8 cellular contexts compared by ENCODE assay signal in the genomic region with DNA sequence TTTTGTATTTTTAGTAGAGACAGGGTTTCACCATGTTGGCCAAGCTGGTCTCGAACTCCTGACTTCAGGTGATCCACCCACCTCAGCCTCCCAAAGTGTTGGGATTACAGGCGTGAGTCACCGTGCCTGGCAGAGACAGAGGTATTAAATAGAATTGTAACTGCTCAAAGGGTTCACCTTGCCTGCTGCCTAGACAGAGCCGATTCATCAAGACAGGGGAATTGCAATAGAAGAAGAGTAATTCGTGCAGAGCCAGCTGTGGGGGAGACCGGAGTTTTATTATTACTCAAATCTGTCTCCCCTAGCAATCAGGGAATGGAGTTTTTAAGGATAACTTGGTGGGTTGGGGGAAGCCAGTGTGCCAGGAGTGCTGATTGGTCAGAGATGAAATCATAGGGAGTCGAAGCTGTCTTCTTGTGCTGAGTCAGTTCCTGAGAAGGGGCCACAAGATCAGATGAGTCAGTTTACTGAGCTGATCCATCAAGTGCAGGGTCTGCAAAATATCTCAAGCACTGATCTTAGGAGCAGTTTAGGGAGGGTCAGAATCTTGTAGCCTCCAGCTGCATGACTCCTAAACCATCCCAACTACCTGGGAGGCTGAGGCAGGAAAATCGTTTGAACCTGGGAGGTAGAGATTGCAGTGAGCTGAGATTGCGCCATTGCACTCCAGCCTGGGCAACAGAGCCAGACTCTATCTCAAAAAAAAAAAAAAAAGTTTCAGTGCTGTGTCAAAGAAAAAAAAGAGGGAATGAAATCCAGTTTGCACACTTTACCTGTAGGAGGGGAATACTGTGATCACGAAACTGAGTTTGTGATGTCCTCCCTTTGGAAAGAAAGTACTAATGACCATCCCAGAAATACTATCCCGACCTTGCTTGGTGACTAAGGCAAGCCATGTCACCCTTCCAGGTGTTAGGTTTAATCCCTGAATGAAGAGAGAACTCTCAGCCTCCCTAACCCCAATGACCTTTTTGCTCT. TPM values are rescaled to one million over a fixed set of nuclear protein-coding genes. Genes with fewer than 3 reads are reported as not detected.
A peak's percentile ranks its signal among the peaks of the same experiment; 100 is the strongest.
DNase-seq lines count a peak whose midpoint lies in the region; ATAC-seq, FAIRE-seq and TF ChIP-seq lines count a peak whose summit lies in the region.
"Not testable (repeated sequence)": the region's sequence is repeated elsewhere in the genome, so short reads cannot be mapped to it uniquely, and the experiment has no call there.

No MANE protein-coding gene starts in this region.

- H3K27ac ChIP-seq in K562 (ENCODE audit: extremely low read depth, low read depth, low read length): peak overlapping the region; percentile 62; the same call in 2 of the 3 replicates

- intact Hi-C loops in K562 (cut with micrococcal nuclease): not testable (repeated sequence)

- H3K9me3 ChIP-seq in K562 (replicated peaks; ENCODE audit: control insufficient read depth, insufficient read depth, low read depth, low read length): not testable (repeated sequence)

- H3K9me3 Mint-ChIP-seq in activated CD4-positive, alpha-beta T cell treated with anti-CD3 and anti-CD28 coated beads, Interleukin-2, amount 10 ng/mL, durations not matched to agents 7 days and 5 days; mesothelial cell of epicardium: not testable (repeated sequence)

- TF ChIP-seq POLR2A in K562 (conservative IDR thresholded peaks at IDR 0.05): not testable (repeated sequence)

- 11% methylated on average over 11 of the region's 11 CpGs for WGBS in K562 (ENCODE audit: insufficient coverage, low coverage, missing lambda C conversion rate)

- not testable (repeated sequence) for TF ChIP-seq RAD21 in K562 (CRISPR knock-in tag; conservative IDR thresholded peaks at IDR 0.05 in 1 of 2, IDR thresholded peaks at IDR 0.05 in 1 of 2)

- peak overlapping the region; percentile 63 for H3K27ac Mint-ChIP-seq in activated CD4-positive, alpha-beta T cell treated with anti-CD3 and anti-CD28 coated beads, Interleukin-2, amount 10 ng/mL, durations not matched to agents 7 days and 5 days
- peak overlapping the region; percentile 24 for H3K27ac Mint-ChIP-seq in mesothelial cell of epicardium

- peak; percentile 55 for FAIRE-seq in K562 (lab: Jason Lieb, UNC)

- BruUV-seq in K562 (replicated peaks; lab: Mats Ljungman, UMichigan): not testable (repeated sequence)

- peaks cover 6 to 38% of the 10 kb centered on the region in 2 experiments for H3K4me1 ChIP-seq in K562 (replicated peaks in 1 of 2; ENCODE audit: control insufficient read depth in 2 of 2, insufficient read depth in 2 of 2, low read length in 2 of 2)

- not testable (repeated sequence) for H3K4me3 Mint-ChIP-seq in activated CD4-positive, alpha-beta T cell treated with anti-CD3 and anti-CD28 coated beads, Interleukin-2, amount 10 ng/mL, durations not matched to agents 7 days and 5 days; mesothelial cell of epicardium

- in situ Hi-C loops in KBM-7 (cut with MboI; ENCODE audit: low pct_unique_long_range_greater_than_20kb, low sequenced_read_pairs); K562 (cut with MboI): not testable (repeated sequence)

- peaks cover 16% of the 10 kb centered on the region for H3K36me3 Mint-ChIP-seq in activated CD4-positive, alpha-beta T cell treated with anti-CD3 and anti-CD28 coated beads, Interleukin-2, amount 10 ng/mL, durations not matched to agents 7 days and 5 days (ENCODE audit: low read depth)
- H3K36me3 Mint-ChIP-seq in mesothelial cell of epicardium: not testable (repeated sequence)

- not testable (repeated sequence) for H3K9ac ChIP-seq in K562 (ENCODE audit: insufficient read depth in 1 of 2, low read depth in 2 of 2, low read length in 2 of 2)

- not testable (repeated sequence) for H3K36me3 ChIP-seq in K562 (ENCODE audit: control insufficient read depth, insufficient read depth, low read length)

- H3K4me3 ChIP-seq in K562; fibroblast of pulmonary artery (replicated peaks; ENCODE audit: low read depth, low read length): not testable (repeated sequence)

- DNase-seq in EH (ENCODE audit: low read depth): peak; percentile 90
- peak; percentile 68 for DNase-seq in KBM-7
- peak; percentile 34 for DNase-seq in RPMI8226
- not testable (repeated sequence) for DNase-seq in activated CD4-positive, alpha-beta T cell treated with anti-CD3 and anti-CD28 coated beads, Interleukin-2, amount 10 ng/mL, durations not matched to agents 7 days and 5 days; mesothelial cell of epicardium (ENCODE audit: low spot score in 2 of 2, unreplicated experiment in 2 of 2)
- peak in 1 of 4 experiments; percentile 78 for DNase-seq in K562 (ENCODE audit: extremely low read depth in 1 of 4, low spot score in 3 of 4)
- peak; percentile 93 for DNase-seq in fibroblast of pulmonary artery (ENCODE audit: low read depth)
- DNase-seq in stimulated activated CD4-positive, alpha-beta T cell treated with anti-CD3 and anti-CD28 coated beads, Interleukin-4, amount 100 ng/mL, for 24 hours: peak; percentile 23

- H3K4me1 Mint-ChIP-seq in activated CD4-positive, alpha-beta T cell treated with anti-CD3 and anti-CD28 coated beads, Interleukin-2, amount 10 ng/mL, durations not matched to agents 7 days and 5 days: peaks cover 28% of the 10 kb centered on the region
- H3K4me1 Mint-ChIP-seq in mesothelial cell of epicardium: not testable (repeated sequence)

- not testable (repeated sequence) for TF ChIP-seq CTCF in K562 (IDR thresholded peaks at IDR 0.05 in 2 of 3, conservative IDR thresholded peaks at IDR 0.05 in 1 of 3; ENCODE audit: insufficient read depth in 2 of 3, low read depth in 1 of 3, low read length in 3 of 3); fibroblast of pulmonary artery (IDR thresholded peaks at IDR 0.05; ENCODE audit: low read length, missing control alignments); mesothelial cell of epicardium (IDR thresholded peaks at IDR 0.05; ENCODE audit: unreplicated experiment)

- CTCF ChIA-PET in activated CD4-positive, alpha-beta T cell treated with anti-CD3 and anti-CD28 coated beads, Interleukin-2, amount 10 ng/mL, durations not matched to agents 7 days and 5 days (lab: Charles Lee): interaction anchor here (0.9 to 2.2 kb wide), 5 partner anchors 13 to 44 kb away, joined by 3 to 7 read pairs (median 4); no protein-coding TSS in a partner anchor
- CTCF ChIA-PET in K562 (lab: Yijun Ruan, JAX; ENCODE audit: low intra/inter-chr PET ratio): interaction anchor here (0.7 kb wide), 1 partner anchor 121 kb away, joined by 3 read pairs; no protein-coding TSS in a partner anchor

- not testable (repeated sequence) for H3K9me1 ChIP-seq in K562 (ENCODE audit: control insufficient read depth, insufficient read depth, low read length)

- H3K4me2 ChIP-seq in K562 (ENCODE audit: insufficient read depth, low read length): peak overlapping the region; percentile 5; the same call in 1 of the 2 replicates

- H2AFZ ChIP-seq in K562 (ENCODE audit: low read depth, low read length): peak overlapping the region; percentile 25; the same call in 1 of the 2 replicates

- POLR2A ChIA-PET in activated CD4-positive, alpha-beta T cell treated with anti-CD3 and anti-CD28 coated beads, Interleukin-2, amount 10 ng/mL, durations not matched to agents 7 days and 5 days (lab: Charles Lee): not testable (repeated sequence)
- POLR2A ChIA-PET in K562 (lab: Yijun Ruan, JAX): interaction anchor here (0.6 to 1.3 kb wide), 7 partner anchors 8 to 483 kb away, joined by 3 to 4 read pairs (median 3); a partner anchor contains a TSS

- H4K20me1 ChIP-seq in K562 (replicated peaks; ENCODE audit: control insufficient read depth, insufficient read depth, low read length): not testable (repeated sequence)

- not testable (repeated sequence) for H3K79me2 ChIP-seq in K562 (ENCODE audit: control insufficient read depth, insufficient read depth, low read length)

- peak; percentile 55 for TF ChIP-seq EP300 in K562 (IDR thresholded peaks at IDR 0.05; ENCODE audit: low read length)

- H3K27me3 Mint-ChIP-seq in activated CD4-positive, alpha-beta T cell treated with anti-CD3 and anti-CD28 coated beads, Interleukin-2, amount 10 ng/mL, durations not matched to agents 7 days and 5 days; mesothelial cell of epicardium (ENCODE audit: low read depth): not testable (repeated sequence)

- not testable (repeated sequence) for H3K27me3 ChIP-seq in K562 (ENCODE audit: control insufficient read depth in 2 of 2, insufficient read depth in 2 of 2, low read length in 2 of 2)

- ATAC-seq in K562: peak; percentile 47

RNA-seq across cellular contexts. Expression of a gene that starts 7.3 kb away (rescaled TPM):
- 10 to 100 TPM; 19.9 to 25.8 TPM for total RNA-seq in activated CD4-positive, alpha-beta T cell treated with anti-CD3 and anti-CD28 coated beads, Interleukin-2, amount 10 ng/mL, durations not matched to agents 7 days and 5 days
- total RNA-seq in K562 (2011; cell fraction: chromatin; rRNA removed; ENCODE audit: low replicate concordance): 50.6 and 54.2 TPM in 2 replicates
- total RNA-seq in K562 (2011; cell fraction: nucleolus; rRNA removed): 31.8 and 34.5 TPM in 2 replicates
- total RNA-seq in K562 (2011; cell fraction: nucleoplasm; rRNA removed): 53.2 and 69.8 TPM in 2 replicates
- total RNA-seq in K562 (2014; rRNA removed): 11.9 and 14.2 TPM in 2 replicates
- total RNA-seq in K562 (2014; rRNA removed; fragmentation: Illumina TruSeq; extraction: Trizol): 13.0 and 13.1 TPM in 2 replicates
- total RNA-seq in K562 (2015; rRNA removed; fragmentation: Illumina TruSeq; extraction: Trizol): 9.6 and 12.2 TPM in 2 replicates
- 13.3 and 13.6 TPM in 2 replicates for total RNA-seq in K562 (2021)
- 38.6 and 46.7 TPM in 2 replicates for polyA plus RNA-seq in K562 (2011; rRNA removed)
- 23.1 and 42.1 TPM in 2 replicates for polyA plus RNA-seq in K562 (2011; cell fraction: cytosol; rRNA removed)
- 31.9 and 42.8 TPM in 2 replicates for polyA plus RNA-seq in K562 (2011; cell fraction: nucleus; rRNA removed)
- 17.4 and 30.2 TPM in 2 replicates for polyA plus RNA-seq in K562 (2012)
- polyA plus RNA-seq in K562 (2014; fragmentation: Illumina TruSeq; extraction: Trizol): 12.3 and 14.4 TPM in 2 replicates
- polyA plus RNA-seq in K562 (2014; fragmentation: Nextera tagmentation; extraction: Ambion mirVana): 1 to 10 TPM; 6.3 to 7.0 TPM
- polyA plus RNA-seq in K562 (2014; rRNA removed): 17.8 and 23.5 TPM in 2 replicates
- 18.1 and 26.6 TPM in 2 replicates for polyA minus RNA-seq in K562 (2011; rRNA and poly(A)+ RNA removed)
- 8.9 and 22.8 TPM in 2 replicates for polyA minus RNA-seq in K562 (2011; cell fraction: cytosol; rRNA and poly(A)+ RNA removed)
- 7.1 and 10.1 TPM in 2 replicates for polyA minus RNA-seq in K562 (2011; cell fraction: nucleus; rRNA and poly(A)+ RNA removed)
- 21.7 to 22.2 TPM (median 21.8 TPM) in 3 replicates for total RNA-seq in mesothelial cell of epicardium

RNA-seq across cellular contexts. Expression of a gene that starts 56.4 kb away (rescaled TPM):
- total RNA-seq in activated CD4-positive, alpha-beta T cell treated with anti-CD3 and anti-CD28 coated beads, Interleukin-2, amount 10 ng/mL, durations not matched to agents 7 days and 5 days: 10 to 100 TPM; 82.5 to 88.2 TPM
- 58.1 and 82.6 TPM in 2 replicates for total RNA-seq in K562 (2011; cell fraction: chromatin; rRNA removed; ENCODE audit: low replicate concordance)
- 46.0 and 48.2 TPM in 2 replicates for total RNA-seq in K562 (2011; cell fraction: nucleolus; rRNA removed)
- 57.3 and 80.5 TPM in 2 replicates for total RNA-seq in K562 (2011; cell fraction: nucleoplasm; rRNA removed)
- total RNA-seq in K562 (2014; rRNA removed) (45.0 and 55.0 TPM in 2 replicates), K562 (2014; rRNA removed; fragmentation: Illumina TruSeq; extraction: Trizol) (40.3 and 46.8 TPM in 2 replicates), K562 (2015; rRNA removed; fragmentation: Illumina TruSeq; extraction: Trizol) (41.6 and 45.1 TPM in 2 replicates), K562 (2021) (37.7 and 41.5 TPM in 2 replicates), mesothelial cell of epicardium (25.1 to 28.1 TPM (median 27.6 TPM) in 3 replicates)
- polyA plus RNA-seq in K562 (2011; rRNA removed) (47.5 and 52.0 TPM in 2 replicates), K562 (2014; fragmentation: Illumina TruSeq; extraction: Trizol) (33.6 and 37.6 TPM in 2 replicates), K562 (2014; fragmentation: Nextera tagmentation; extraction: Ambion mirVana) (1 to 10 TPM; 5.0 to 9.0 TPM), K562 (2014; rRNA removed) (41.7 and 49.1 TPM in 2 replicates)
- 51.5 and 72.4 TPM in 2 replicates for polyA plus RNA-seq in K562 (2011; cell fraction: cytosol; rRNA removed)
- 85.6 and 88.3 TPM in 2 replicates for polyA plus RNA-seq in K562 (2011; cell fraction: nucleus; rRNA removed)
- polyA plus RNA-seq in K562 (2012): 26.4 and 35.3 TPM in 2 replicates
- polyA minus RNA-seq in K562 (2011; rRNA and poly(A)+ RNA removed): 59.6 and 62.9 TPM in 2 replicates
- 23.7 and 25.3 TPM in 2 replicates for polyA minus RNA-seq in K562 (2011; cell fraction: cytosol; rRNA and poly(A)+ RNA removed)
- polyA minus RNA-seq in K562 (2011; cell fraction: nucleus; rRNA and poly(A)+ RNA removed): 22.1 and 38.8 TPM in 2 replicates

RNA-seq across cellular contexts. Expression of a gene that starts 59.5 kb away (rescaled TPM):
- 100 to 1,000 TPM; 101 to 107 TPM for total RNA-seq in activated CD4-positive, alpha-beta T cell treated with anti-CD3 and anti-CD28 coated beads, Interleukin-2, amount 10 ng/mL, durations not matched to agents 7 days and 5 days
- total RNA-seq in K562 (2011; cell fraction: chromatin; rRNA removed; ENCODE audit: low replicate concordance): 114 and 164 TPM in 2 replicates
- 56.8 and 57.4 TPM in 2 replicates for total RNA-seq in K562 (2011; cell fraction: nucleolus; rRNA removed)
- 87.3 and 120 TPM in 2 replicates for total RNA-seq in K562 (2011; cell fraction: nucleoplasm; rRNA removed)
- 16.3 and 18.0 TPM in 2 replicates for total RNA-seq in K562 (2014; rRNA removed)
- 23.3 and 24.0 TPM in 2 replicates for total RNA-seq in K562 (2014; rRNA removed; fragmentation: Illumina TruSeq; extraction: Trizol)
- 24.3 TPM in 2 replicates for total RNA-seq in K562 (2015; rRNA removed; fragmentation: Illumina TruSeq; extraction: Trizol)
- total RNA-seq in K562 (2021): 23.5 and 24.7 TPM in 2 replicates
- polyA plus RNA-seq in K562 (2011; rRNA removed): 27.4 and 30.4 TPM in 2 replicates
- polyA plus RNA-seq in K562 (2011; cell fraction: cytosol; rRNA removed): 14.5 and 18.9 TPM in 2 replicates
- polyA plus RNA-seq in K562 (2011; cell fraction: nucleus; rRNA removed): 53.2 and 65.2 TPM in 2 replicates
- polyA plus RNA-seq in K562 (2012): 14.2 and 18.6 TPM in 2 replicates
- polyA plus RNA-seq in K562 (2014; fragmentation: Illumina TruSeq; extraction: Trizol): 23.7 and 26.9 TPM in 2 replicates
- polyA plus RNA-seq in K562 (2014; fragmentation: Nextera tagmentation; extraction: Ambion mirVana): 1 to 10 TPM; 4.0 to 5.0 TPM
- 20.1 and 26.2 TPM in 2 replicates for polyA plus RNA-seq in K562 (2014; rRNA removed)
- 46.0 and 51.5 TPM in 2 replicates for polyA minus RNA-seq in K562 (2011; rRNA and poly(A)+ RNA removed)
- 13.6 and 15.2 TPM in 2 replicates for polyA minus RNA-seq in K562 (2011; cell fraction: cytosol; rRNA and poly(A)+ RNA removed)
- 32.9 and 63.3 TPM in 2 replicates for polyA minus RNA-seq in K562 (2011; cell fraction: nucleus; rRNA and poly(A)+ RNA removed)
- 41.3 to 42.7 TPM (median 42.6 TPM) in 3 replicates for total RNA-seq in mesothelial cell of epicardium
